Comparison of ENCODE assay signal across 23 cellular contexts in the genomic region with DNA sequence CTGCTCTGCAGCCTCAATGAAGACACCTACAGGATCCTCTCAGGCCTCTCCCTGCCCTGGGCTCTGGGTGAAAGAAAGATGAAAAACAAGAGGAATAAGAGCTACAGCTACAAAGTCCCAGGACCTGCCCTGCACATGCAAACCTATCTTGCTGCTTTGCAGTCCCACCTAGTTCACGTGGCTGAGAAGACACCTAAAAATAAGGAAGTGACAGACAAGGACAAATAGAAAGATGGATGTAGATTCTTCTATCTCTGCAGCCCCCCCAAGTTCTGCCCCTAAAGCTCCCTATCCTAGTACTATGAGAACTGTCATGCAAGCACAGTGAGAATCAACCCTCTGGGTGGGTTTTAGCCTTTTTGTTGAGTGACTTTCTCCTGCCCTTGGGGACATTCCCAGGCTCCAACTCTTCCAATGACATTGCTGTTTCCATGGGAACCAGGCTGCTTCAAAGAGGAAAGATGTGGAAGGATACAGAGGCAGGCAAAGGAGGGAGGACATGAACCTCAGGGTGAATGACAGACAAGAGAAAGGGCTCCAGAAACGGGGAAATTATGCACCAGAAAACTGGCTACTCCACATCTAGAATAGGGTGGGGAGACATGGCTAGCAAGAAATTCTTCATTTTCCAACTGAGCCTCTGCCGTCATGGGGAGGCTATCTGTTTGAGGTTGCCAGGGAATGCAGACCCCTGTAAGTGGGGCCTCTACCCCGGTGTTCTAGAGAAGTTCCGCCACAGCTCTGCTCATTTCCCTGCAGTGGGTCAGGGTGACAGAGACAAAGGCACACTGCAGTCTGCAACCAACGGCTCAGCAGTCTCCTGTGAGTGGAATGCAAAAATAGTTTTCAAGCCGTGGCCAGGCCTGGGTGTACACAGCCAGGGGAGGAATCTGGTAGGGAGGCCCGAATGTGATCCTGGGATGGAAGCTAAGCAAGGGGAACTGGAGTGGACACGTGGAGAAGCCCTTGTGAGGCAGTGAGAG. TPM values are rescaled to one million over a fixed set of nuclear protein-coding genes. Genes with fewer than 3 reads are reported as not detected.
DNase-seq lines count a peak whose midpoint lies in the region; ATAC-seq and TF ChIP-seq lines count a peak whose summit lies in the region.
"Had no signal": no experiment of that assay in that cellular context is flagged by ENCODE, and none has a peak within 500 bp of the region (broad histone marks: within the 10 kb centered on the region; RNA-seq: fewer than 3 reads in every experiment).

No MANE protein-coding gene starts in this region.

- peaks cover 22% of the 10 kb centered on the region for H3K4me1 ChIP-seq in left ventricle myocardium inferior
- H3K4me1 ChIP-seq in thyroid gland = peaks cover 7 to 9% of the 10 kb centered on the region in 2 donors
- H3K4me1 ChIP-seq: SJCRH30 had no signal

- POLR2A ChIA-PET in CD4-positive, alpha-beta T cell (lab: Charles Lee) = no interaction called here
- POLR2A ChIA-PET in activated CD4-positive, alpha-beta memory T cell treated with anti-CD3 and anti-CD28 coated beads, Interleukin-2, amount 10 ng/mL, durations not matched to agents 7 days and 5 days (lab: Charles Lee) = no interaction called here

- H3K27ac Mint-ChIP-seq in CD4-positive, alpha-beta T cell = no peak overlapping the region
- H3K27ac Mint-ChIP-seq in activated CD4-positive, alpha-beta memory T cell treated with anti-CD3 and anti-CD28 coated beads, Interleukin-2, amount 10 ng/mL, durations not matched to agents 7 days and 5 days = no peak overlapping the region
- H3K27ac Mint-ChIP-seq in chondrocyte (ENCODE audit: unreplicated experiment) = no peak overlapping the region
- H3K27ac Mint-ChIP-seq: stimulated activated memory B cell treated with anti-CD40 and anti-IgM and Interleukin-4, amounts not matched to agents 10 μg/mL and 1 μg/mL and 100 μg/mL, for 72 hours had no signal

- H3K4me3 Mint-ChIP-seq in CD4-positive, alpha-beta T cell = peak overlapping the region; percentile 23
- no peak overlapping the region for H3K4me3 Mint-ChIP-seq in activated CD4-positive, alpha-beta memory T cell treated with anti-CD3 and anti-CD28 coated beads, Interleukin-2, amount 10 ng/mL, durations not matched to agents 7 days and 5 days
- H3K4me3 Mint-ChIP-seq in chondrocyte (ENCODE audit: unreplicated experiment) = no peak overlapping the region
- H3K4me3 Mint-ChIP-seq: central memory CD8-positive, alpha-beta T cell; stimulated activated memory B cell treated with anti-CD40 and anti-IgM and Interleukin-4, amounts not matched to agents 10 μg/mL and 1 μg/mL and 100 μg/mL, for 72 hours had no signal

- H3K9me3 ChIP-seq in CD4-positive, alpha-beta T cell (ENCODE audit: control insufficient read depth, low read length) = no peaks in the 10 kb centered on the region
- H3K9me3 ChIP-seq in left ventricle myocardium inferior (replicated peaks) = no peaks in the 10 kb centered on the region
- no peaks in the 10 kb centered on the region for H3K9me3 ChIP-seq in thyroid gland
- H3K9me3 ChIP-seq: adrenal gland, esophagus muscularis mucosa, gastroesophageal sphincter, pancreas, SJCRH30 had no signal

- no peaks in the 10 kb centered on the region for H3K9me3 Mint-ChIP-seq in CD4-positive, alpha-beta T cell
- H3K9me3 Mint-ChIP-seq in activated CD4-positive, alpha-beta memory T cell treated with anti-CD3 and anti-CD28 coated beads, Interleukin-2, amount 10 ng/mL, durations not matched to agents 7 days and 5 days = no peaks in the 10 kb centered on the region
- H3K9me3 Mint-ChIP-seq in chondrocyte (ENCODE audit: low read depth) = no peaks in the 10 kb centered on the region
- H3K9me3 Mint-ChIP-seq: central memory CD8-positive, alpha-beta T cell; stimulated activated memory B cell treated with anti-CD40 and anti-IgM and Interleukin-4, amounts not matched to agents 10 μg/mL and 1 μg/mL and 100 μg/mL, for 72 hours had no signal

- no peak for TF ChIP-seq POLR2A in thyroid gland (IDR thresholded peaks at IDR 0.05)

- H3K4me3 ChIP-seq in left ventricle myocardium inferior (no peak overlapping the region), thyroid gland (replicated peaks in 1 of 3) (no peak overlapping the region)
- H3K4me3 ChIP-seq: adrenal gland, esophagus muscularis mucosa, gastroesophageal sphincter, GM12878, pancreas, SJCRH30 had no signal

- no peak for ATAC-seq in CD4-positive, alpha-beta T cell (ENCODE audit: poor library complexity)
- ATAC-seq: gastroesophageal sphincter; GM12878; pancreas; stimulated activated memory B cell treated with anti-CD40 and anti-IgM and Interleukin-4, amounts not matched to agents 10 μg/mL and 1 μg/mL and 100 μg/mL, for 72 hours had no signal

- 65 to 67% methylated on average over 9 of the region's 9 CpGs for WGBS in thyroid gland, 2 donors

- CTCF ChIA-PET in CD4-positive, alpha-beta T cell (lab: Charles Lee) = no interaction called here
- CTCF ChIA-PET in activated CD4-positive, alpha-beta memory T cell treated with anti-CD3 and anti-CD28 coated beads, Interleukin-2, amount 10 ng/mL, durations not matched to agents 7 days and 5 days (lab: Charles Lee) = no interaction called here

- H3K27me3 Mint-ChIP-seq in CD4-positive, alpha-beta T cell = peaks cover 30% of the 10 kb centered on the region
- peaks cover 28% of the 10 kb centered on the region for H3K27me3 Mint-ChIP-seq in activated CD4-positive, alpha-beta memory T cell treated with anti-CD3 and anti-CD28 coated beads, Interleukin-2, amount 10 ng/mL, durations not matched to agents 7 days and 5 days
- peaks cover 16% of the 10 kb centered on the region for H3K27me3 Mint-ChIP-seq in chondrocyte (ENCODE audit: low read depth)

- no peaks in the 10 kb centered on the region for H3K36me3 Mint-ChIP-seq in CD4-positive, alpha-beta T cell (ENCODE audit: low read depth)
- H3K36me3 Mint-ChIP-seq in activated CD4-positive, alpha-beta memory T cell treated with anti-CD3 and anti-CD28 coated beads, Interleukin-2, amount 10 ng/mL, durations not matched to agents 7 days and 5 days (ENCODE audit: low read depth) = no peaks in the 10 kb centered on the region
- H3K36me3 Mint-ChIP-seq in chondrocyte (ENCODE audit: low read depth) = no peaks in the 10 kb centered on the region
- H3K36me3 Mint-ChIP-seq: stimulated activated memory B cell treated with anti-CD40 and anti-IgM and Interleukin-4, amounts not matched to agents 10 μg/mL and 1 μg/mL and 100 μg/mL, for 72 hours had no signal

- intact Hi-C loops in CD4-positive, alpha-beta T cell (cut with DNase I, micrococcal nuclease) = no loop called here
- intact Hi-C loops in left ventricle myocardium inferior (cut with micrococcal nuclease) (no loop called here), thyroid gland (cut with DNase I) (no loop called here)

- no peaks in the 10 kb centered on the region for H3K4me1 Mint-ChIP-seq in CD4-positive, alpha-beta T cell (ENCODE audit: low read depth)
- H3K4me1 Mint-ChIP-seq in activated CD4-positive, alpha-beta memory T cell treated with anti-CD3 and anti-CD28 coated beads, Interleukin-2, amount 10 ng/mL, durations not matched to agents 7 days and 5 days = no peaks in the 10 kb centered on the region
- H3K4me1 Mint-ChIP-seq in chondrocyte (ENCODE audit: low read depth) = no peaks in the 10 kb centered on the region
- H3K4me1 Mint-ChIP-seq: central memory CD8-positive, alpha-beta T cell; stimulated activated memory B cell treated with anti-CD40 and anti-IgM and Interleukin-4, amounts not matched to agents 10 μg/mL and 1 μg/mL and 100 μg/mL, for 72 hours had no signal

- peaks cover 12% of the 10 kb centered on the region for H3K27me3 ChIP-seq in CD4-positive, alpha-beta T cell (ENCODE audit: control insufficient read depth, insufficient read depth, low read length)
- H3K27me3 ChIP-seq in left ventricle myocardium inferior (ENCODE audit: low read depth) = peaks cover 22% of the 10 kb centered on the region
- H3K27me3 ChIP-seq in thyroid gland = no peaks in the 10 kb centered on the region
- H3K27me3 ChIP-seq: adrenal gland, pancreas, SJCRH30 had no signal

- TF ChIP-seq CTCF in CD4-positive, alpha-beta T cell (IDR thresholded peaks at IDR 0.05) = no peak
- TF ChIP-seq CTCF in left ventricle myocardium inferior (IDR thresholded peaks at IDR 0.05; ENCODE audit: borderline replicate concordance) (no peak), thyroid gland (IDR thresholded peaks at IDR 0.05) (no peak), chondrocyte (IDR thresholded peaks at IDR 0.05) (no peak)

- no peak overlapping the region for H3K27ac ChIP-seq in CD4-positive, alpha-beta T cell (ENCODE audit: low read depth, low read length)
- H3K27ac ChIP-seq in angular gyrus (ENCODE audit: low read depth, low read length) (peak overlapping the region; percentile 83), left ventricle myocardium inferior (replicated peaks) (peak overlapping the region; percentile 10), thyroid gland (no peak overlapping the region)
- H3K27ac ChIP-seq: adrenal gland, C4-2B, esophagus muscularis mucosa, gastroesophageal sphincter, KMS-11, pancreas, SJCRH30 had no signal

- no peak for DNase-seq in CD4-positive, alpha-beta T cell
- DNase-seq in left ventricle myocardium inferior (no peak), nucleus accumbens (lab: John Stamatoyannopoulos, UW) (peak in 41 of 56 donors; percentile 9 to 78 (median 44)), thyroid gland (no peak), NCI-H69 (lab: John Stamatoyannopoulos, UW) (no peak), chondrocyte (ENCODE audit: low spot score) (no peak)
- no peak for DNase-seq in activated CD4-positive, alpha-beta memory T cell treated with anti-CD3 and anti-CD28 coated beads, Interleukin-2, amount 10 ng/mL, durations not matched to agents 7 days and 5 days
- DNase-seq: activated CD4-positive, alpha-beta T cell treated with anti-CD3 and anti-CD28 coated beads for 48 hours; activated CD8-positive, alpha-beta memory T cell treated with anti-CD3 and anti-CD28 coated beads, Interleukin-2, amount 50 U/mL, for 4 hours; activated gamma-delta T cell treated with Interleukin-2 at 50 U/mL for 16 hours; adrenal gland; effector CD8-positive, alpha-beta T cell; NCI-H2029; pancreas; SJCRH30 had no signal

- H3K36me3 ChIP-seq in left ventricle myocardium inferior (no peaks in the 10 kb centered on the region), thyroid gland (no peaks in the 10 kb centered on the region)
- H3K36me3 ChIP-seq: adrenal gland, esophagus muscularis mucosa, gastroesophageal sphincter, pancreas, SJCRH30 had no signal

RNA-seq across cellular contexts. Expression of a gene that starts 5.2 kb away (rescaled TPM):
- under 1 TPM in 1 of 2 experiments, not detected in 1; 0.39 TPM for total RNA-seq in CD4-positive, alpha-beta T cell
- total RNA-seq in left ventricle myocardium inferior (0.22 TPM), thyroid gland (1 to 10 TPM in 1 of 4 donors, under 1 TPM in 3; 0.54 to 1.8 (median 0.68) TPM), chondrocyte (1.2 to 2.8 TPM (median 2.1 TPM) in 3 replicates)
- under 1 TPM; 0.30 to 0.40 TPM for total RNA-seq in activated CD4-positive, alpha-beta memory T cell treated with anti-CD3 and anti-CD28 coated beads, Interleukin-2, amount 10 ng/mL, durations not matched to agents 7 days and 5 days

RNA-seq across cellular contexts. Expression of a gene that starts 60.0 kb away (rescaled TPM):
- total RNA-seq in CD4-positive, alpha-beta T cell = 10 to 100 TPM; 11.0 to 12.3 TPM
- 20.4 TPM for total RNA-seq in left ventricle myocardium inferior
- total RNA-seq in thyroid gland = 10 to 100 TPM; 25.3 to 42.7 (median 35.5) TPM
- 10 to 100 TPM; 34.9 to 36.6 TPM for total RNA-seq in activated CD4-positive, alpha-beta memory T cell treated with anti-CD3 and anti-CD28 coated beads, Interleukin-2, amount 10 ng/mL, durations not matched to agents 7 days and 5 days
- 28.8 to 42.9 TPM (median 30.2 TPM) in 3 replicates for total RNA-seq in chondrocyte

Comparison
In these comparisons a context has a peak if more than half of its experiments do, and no peak if none do; other contexts are left out.
1. DNase-seq: peak in nucleus accumbens (41 of 56); none in CD4-positive, alpha-beta T cell (0 of 10), left ventricle myocardium inferior (single experiment), thyroid gland (0 of 2), activated CD4-positive, alpha-beta memory T cell treated with anti-CD3 and anti-CD28 coated beads, Interleukin-2, amount 10 ng/mL, durations not matched to agents 7 days and 5 days (single experiment), NCI-H69 (single experiment) and chondrocyte (single experiment).
2. H3K27ac ChIP-seq: peak in angular gyrus (single experiment) and left ventricle myocardium inferior (single experiment); none in CD4-positive, alpha-beta T cell (single experiment) and thyroid gland (0 of 3).